In genomic region chr3:108806316-108806715, GRCh38 we compare ENCODE assay signal across 19 cellular contexts. TPM values are rescaled to one million over a fixed set of nuclear protein-coding genes. Genes with fewer than 3 reads are reported as not detected.
DNase-seq lines count a peak whose midpoint lies in the region; ATAC-seq and TF ChIP-seq lines count a peak whose summit lies in the region.
"Had no signal": no experiment of that assay in that cellular context is flagged by ENCODE, and none has a peak within 500 bp of the region (broad histone marks: within the 10 kb centered on the region; RNA-seq: fewer than 3 reads in every experiment).

No MANE protein-coding gene starts in this region.

- TF ChIP-seq CTCF in mammary epithelial cell (conservative IDR thresholded peaks at IDR 0.05 in 1 of 2, IDR thresholded peaks at IDR 0.05 in 1 of 2; ENCODE audit: extremely low read depth in 1 of 2, insufficient read depth in 1 of 2, low read depth in 1 of 2, low read length in 2 of 2) = no peak

- H3K9ac ChIP-seq in mammary epithelial cell (ENCODE audit: insufficient read depth, low read length) = no peak overlapping the region

- H2AFZ ChIP-seq in mammary epithelial cell (ENCODE audit: low read depth, low read length) = no peak overlapping the region

- CTCF ChIA-PET in activated naive CD4-positive, alpha-beta T cell treated with anti-CD3 and anti-CD28 coated beads for 36 hours (lab: Charles Lee) = interaction anchor here (0.6 to 1.9 kb wide), 4 partner anchors 12 to 635 kb away, joined by 3 to 7 read pairs (median 4); no protein-coding TSS in a partner anchor
- CTCF ChIA-PET in mammary epithelial cell (lab: Charles Lee; ENCODE audit: low non-redundant PET) = no interaction called here

- in situ Hi-C loops in mammary epithelial cell (cut with MboI; ENCODE audit: low sequenced_read_pairs in 2 of 2) = no loop called here

- no peak overlapping the region for H3K4me2 ChIP-seq in mammary epithelial cell (ENCODE audit: insufficient read depth, low read depth, low read length)

- H3K27me3 ChIP-seq in mammary epithelial cell (ENCODE audit: insufficient read depth, low read length) = peaks cover 2% of the 10 kb centered on the region
- H3K27me3 ChIP-seq: foreskin keratinocyte had no signal

- no peaks in the 10 kb centered on the region for H3K27me3 Mint-ChIP-seq in activated naive CD4-positive, alpha-beta T cell treated with anti-CD3 and anti-CD28 coated beads for 36 hours (ENCODE audit: low read depth)
- no peaks in the 10 kb centered on the region for H3K27me3 Mint-ChIP-seq in activated naive CD8-positive, alpha-beta T cell
- H3K27me3 Mint-ChIP-seq in stimulated activated naive CD8-positive, alpha-beta T cell treated with anti-CD3 and anti-CD28 coated beads, Interleukin-15, amount 100 ng/mL, for 72 hours = no peaks in the 10 kb centered on the region

- no peaks in the 10 kb centered on the region for H3K36me3 ChIP-seq in mammary epithelial cell (ENCODE audit: insufficient read depth, low read length)

- peaks cover 17% of the 10 kb centered on the region for H3K4me1 Mint-ChIP-seq in activated naive CD4-positive, alpha-beta T cell treated with anti-CD3 and anti-CD28 coated beads for 36 hours (ENCODE audit: low read depth)
- peaks cover 20% of the 10 kb centered on the region for H3K4me1 Mint-ChIP-seq in activated naive CD8-positive, alpha-beta T cell (ENCODE audit: low read depth)
- peaks cover 17% of the 10 kb centered on the region for H3K4me1 Mint-ChIP-seq in stimulated activated naive CD8-positive, alpha-beta T cell treated with anti-CD3 and anti-CD28 coated beads, Interleukin-15, amount 100 ng/mL, for 72 hours

- ATAC-seq in HG03432 (IDR thresholded peaks at IDR 0.05; ENCODE audit: unreplicated experiment) (peak; percentile 47), GM18511 (IDR thresholded peaks at IDR 0.05; ENCODE audit: unreplicated experiment) (no peak)
- ATAC-seq in stimulated activated naive CD8-positive, alpha-beta T cell treated with anti-CD3 and anti-CD28 coated beads, Interleukin-15, amount 100 ng/mL, for 72 hours = peak; percentile 98
- ATAC-seq: foreskin keratinocyte had no signal

- H3K4me3 ChIP-seq in mammary epithelial cell (replicated peaks in 1 of 3; ENCODE audit: insufficient read depth in 1 of 3, low read depth in 2 of 3, low read length in 3 of 3) = no peak overlapping the region

- no peaks in the 10 kb centered on the region for H4K20me1 ChIP-seq in mammary epithelial cell (ENCODE audit: insufficient read depth, low read length)

- intact Hi-C loops in activated naive CD4-positive, alpha-beta T cell treated with anti-CD3 and anti-CD28 coated beads for 36 hours (cut with micrococcal nuclease) = loop anchor here (1.0 kb wide), 1 partner anchor 29 kb away; no protein-coding TSS in a partner anchor
- intact Hi-C loops in mammary epithelial cell (cut with micrococcal nuclease) = no loop called here

- H3K36me3 Mint-ChIP-seq in activated naive CD4-positive, alpha-beta T cell treated with anti-CD3 and anti-CD28 coated beads for 36 hours (ENCODE audit: low read depth) = peaks cover 1% of the 10 kb centered on the region
- peaks cover 3% of the 10 kb centered on the region for H3K36me3 Mint-ChIP-seq in activated naive CD8-positive, alpha-beta T cell

- no peaks in the 10 kb centered on the region for H3K79me2 ChIP-seq in mammary epithelial cell (ENCODE audit: insufficient read depth, low read length)

- dilution Hi-C loops in mammary epithelial cell (cut with HindIII; ENCODE audit: low sequenced_read_pairs) = no loop called here

- no peaks in the 10 kb centered on the region for H3K9me3 ChIP-seq in mammary epithelial cell (replicated peaks; ENCODE audit: insufficient read depth, low read length)

- 84% methylated on average over 4 of the region's 4 CpGs for WGBS in mammary epithelial cell (ENCODE audit: low coverage, missing lambda C conversion rate)

- H3K9me3 Mint-ChIP-seq in activated naive CD4-positive, alpha-beta T cell treated with anti-CD3 and anti-CD28 coated beads for 36 hours = peaks cover 2% of the 10 kb centered on the region
- H3K9me3 Mint-ChIP-seq in activated naive CD8-positive, alpha-beta T cell (ENCODE audit: low read depth) = peaks cover 8% of the 10 kb centered on the region
- peaks cover 18 to 21% of the 10 kb centered on the region in 2 donors for H3K9me3 Mint-ChIP-seq in stimulated activated naive CD8-positive, alpha-beta T cell treated with anti-CD3 and anti-CD28 coated beads, Interleukin-15, amount 100 ng/mL, for 72 hours

- DNase-seq in activated naive CD4-positive, alpha-beta T cell treated with anti-CD3 and anti-CD28 coated beads for 36 hours = peak; percentile 26
- no peak for DNase-seq in activated naive CD4-positive, alpha-beta T cell (lab: John Stamatoyannopoulos, UW)
- DNase-seq in stimulated activated naive CD8-positive, alpha-beta T cell treated with anti-CD3 and anti-CD28 coated beads, Interleukin-15, amount 100 ng/mL, for 72 hours = peak in 1 of 2 donors; percentile 11
- DNase-seq in mammary epithelial cell (no peak), NCI-H526 treated with DMSO at 0.1 percent for 48 hours (lab: John Stamatoyannopoulos, UW) (no peak)
- DNase-seq: amygdala, foreskin keratinocyte, IMR-90, NCI-H1694, NCI-H69, Right ventricle myocardium superior had no signal

- peak overlapping the region; percentile 22 for H3K27ac Mint-ChIP-seq in activated naive CD4-positive, alpha-beta T cell treated with anti-CD3 and anti-CD28 coated beads for 36 hours
- H3K27ac Mint-ChIP-seq in activated naive CD8-positive, alpha-beta T cell = peak overlapping the region; percentile 84
- H3K27ac Mint-ChIP-seq in stimulated activated naive CD8-positive, alpha-beta T cell treated with anti-CD3 and anti-CD28 coated beads, Interleukin-15, amount 100 ng/mL, for 72 hours = peak overlapping the region; percentile 38 to 86

- no peak overlapping the region for H3K27ac ChIP-seq in mammary epithelial cell (ENCODE audit: insufficient read depth, low read depth, low read length)
- H3K27ac ChIP-seq: foreskin keratinocyte had no signal

- H3K4me3 Mint-ChIP-seq in activated naive CD4-positive, alpha-beta T cell treated with anti-CD3 and anti-CD28 coated beads for 36 hours = no peak overlapping the region
- H3K4me3 Mint-ChIP-seq in activated naive CD8-positive, alpha-beta T cell = peak overlapping the region; percentile 55
- H3K4me3 Mint-ChIP-seq in stimulated activated naive CD8-positive, alpha-beta T cell treated with anti-CD3 and anti-CD28 coated beads, Interleukin-15, amount 100 ng/mL, for 72 hours = peak overlapping the region; percentile 7 to 41

- no peaks in the 10 kb centered on the region for H3K4me1 ChIP-seq in mammary epithelial cell (ENCODE audit: insufficient read depth, low read length)
- H3K4me1 ChIP-seq: foreskin keratinocyte had no signal

- no TSS peak for BruUV-seq in mammary epithelial cell (replicated peaks; lab: Mats Ljungman, UMichigan)

RNA-seq across cellular contexts. Expression of gene TRAT1, which starts 16.3 kb away (rescaled TPM):
- 10 to 100 TPM; 17.7 to 19.8 TPM for total RNA-seq in activated naive CD4-positive, alpha-beta T cell treated with anti-CD3 and anti-CD28 coated beads for 36 hours
- total RNA-seq in mammary epithelial cell = not detected
- not detected for polyA plus RNA-seq in mammary epithelial cell
- polyA minus RNA-seq in mammary epithelial cell = not detected
- total RNA-seq: Daoy, dermis microvascular lymphatic vessel endothelial cell, foreskin keratinocyte, IMR-90, Right ventricle myocardium superior had no signal
- polyA plus RNA-seq: foreskin keratinocyte, IMR-90, keratinocyte, neural cell had no signal

RNA-seq across cellular contexts. Expression of gene RETNLB, which starts 49.1 kb away (rescaled TPM):
- total RNA-seq in activated naive CD4-positive, alpha-beta T cell treated with anti-CD3 and anti-CD28 coated beads for 36 hours = not detected
- not detected for total RNA-seq in mammary epithelial cell
- polyA plus RNA-seq in mammary epithelial cell = not detected
- polyA minus RNA-seq in mammary epithelial cell = not detected
- total RNA-seq: Daoy, dermis microvascular lymphatic vessel endothelial cell, foreskin keratinocyte, IMR-90, Right ventricle myocardium superior, urinary bladder had no signal
- polyA plus RNA-seq: foreskin keratinocyte, IMR-90, keratinocyte, neural cell, urinary bladder had no signal

Comparison
In these comparisons a context has a peak if more than half of its experiments do, and no peak if none do; other contexts are left out.
1. H3K27ac Mint-ChIP-seq: peak in every context shown above with its lines; median percentile 84 in activated naive CD8-positive, alpha-beta T cell; 62 in stimulated activated naive CD8-positive, alpha-beta T cell treated with anti-CD3 and anti-CD28 coated beads, Interleukin-15, amount 100 ng/mL, for 72 hours; 22 in activated naive CD4-positive, alpha-beta T cell treated with anti-CD3 and anti-CD28 coated beads for 36 hours.
2. RNA of gene TRAT1, which starts 16.3 kb away (total RNA-seq): 17.7 to 19.8 TPM in activated naive CD4-positive, alpha-beta T cell treated with anti-CD3 and anti-CD28 coated beads for 36 hours; not detected in mammary epithelial cell; every median in the first group is over 10 times any median in the second.